In the genomic region with DNA sequence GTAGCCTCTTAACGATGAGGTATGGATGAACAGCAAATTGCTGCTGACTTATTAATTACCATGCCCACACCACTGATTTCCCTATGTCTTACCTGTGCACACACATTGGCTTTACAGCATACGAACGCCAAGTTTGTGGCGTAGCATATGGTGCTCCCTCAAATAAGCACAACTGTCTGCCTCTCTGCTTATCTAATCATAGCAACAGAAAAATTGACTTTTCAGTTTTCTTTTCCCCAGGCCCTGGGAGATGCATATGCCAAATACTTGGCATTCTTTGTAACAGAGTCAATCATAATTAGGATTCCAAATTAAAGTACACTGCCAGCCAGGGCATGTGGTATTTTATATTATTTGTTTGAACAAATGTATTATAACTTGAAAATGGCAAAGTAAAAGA, we compare ENCODE assay signal across 1 cellular context.
TF ChIP-seq lines count a peak whose summit lies in the region.

No MANE protein-coding gene starts in this region.

TF ChIP-seq in H1, 55 proteins besides CTCF, POLR2A, EP300 and RAD21:
- TF ChIP-seq SAP30 (IDR thresholded peaks at IDR 0.05; ENCODE audit: insufficient read depth, insufficient replicate concordance, low read length): no peak
- no peak for TF ChIP-seq KDM4A (IDR thresholded peaks at IDR 0.05; ENCODE audit: low read depth, low read length, severe bottlenecking)
- TF ChIP-seq GTF2F1 (IDR thresholded peaks at IDR 0.05; ENCODE audit: borderline replicate concordance, low read depth, low read length): no peak
- TF ChIP-seq TEAD4 (IDR thresholded peaks at IDR 0.05; ENCODE audit: low read depth, low read length): no peak
- TF ChIP-seq BACH1 (IDR thresholded peaks at IDR 0.05; ENCODE audit: low read length): no peak
- TF ChIP-seq JUND (IDR thresholded peaks at IDR 0.05; ENCODE audit: low read length): no peak
- no peak for TF ChIP-seq EGR1 (IDR thresholded peaks at IDR 0.05; ENCODE audit: borderline replicate concordance, low read depth, low read length)
- TF ChIP-seq ASH2L (IDR thresholded peaks at IDR 0.05; ENCODE audit: low read length): no peak
- TF ChIP-seq ZNF274 (IDR thresholded peaks at IDR 0.05; ENCODE audit: borderline replicate concordance, extremely low read depth, low read length): no peak
- no peak for TF ChIP-seq RXRA (IDR thresholded peaks at IDR 0.05; ENCODE audit: insufficient read depth, low read depth, low read length)
- no peak for TF ChIP-seq SRF (IDR thresholded peaks at IDR 0.05; ENCODE audit: low read depth, low read length)
- TF ChIP-seq FOSL1 (IDR thresholded peaks at IDR 0.05; ENCODE audit: insufficient read depth, low read depth, low read length): no peak
- no peak for TF ChIP-seq RFX5 (IDR thresholded peaks at IDR 0.05; ENCODE audit: borderline replicate concordance, low read depth, low read length)
- TF ChIP-seq SIRT6 (IDR thresholded peaks at IDR 0.05; ENCODE audit: low read length): no peak
- TF ChIP-seq, protein P1, sequence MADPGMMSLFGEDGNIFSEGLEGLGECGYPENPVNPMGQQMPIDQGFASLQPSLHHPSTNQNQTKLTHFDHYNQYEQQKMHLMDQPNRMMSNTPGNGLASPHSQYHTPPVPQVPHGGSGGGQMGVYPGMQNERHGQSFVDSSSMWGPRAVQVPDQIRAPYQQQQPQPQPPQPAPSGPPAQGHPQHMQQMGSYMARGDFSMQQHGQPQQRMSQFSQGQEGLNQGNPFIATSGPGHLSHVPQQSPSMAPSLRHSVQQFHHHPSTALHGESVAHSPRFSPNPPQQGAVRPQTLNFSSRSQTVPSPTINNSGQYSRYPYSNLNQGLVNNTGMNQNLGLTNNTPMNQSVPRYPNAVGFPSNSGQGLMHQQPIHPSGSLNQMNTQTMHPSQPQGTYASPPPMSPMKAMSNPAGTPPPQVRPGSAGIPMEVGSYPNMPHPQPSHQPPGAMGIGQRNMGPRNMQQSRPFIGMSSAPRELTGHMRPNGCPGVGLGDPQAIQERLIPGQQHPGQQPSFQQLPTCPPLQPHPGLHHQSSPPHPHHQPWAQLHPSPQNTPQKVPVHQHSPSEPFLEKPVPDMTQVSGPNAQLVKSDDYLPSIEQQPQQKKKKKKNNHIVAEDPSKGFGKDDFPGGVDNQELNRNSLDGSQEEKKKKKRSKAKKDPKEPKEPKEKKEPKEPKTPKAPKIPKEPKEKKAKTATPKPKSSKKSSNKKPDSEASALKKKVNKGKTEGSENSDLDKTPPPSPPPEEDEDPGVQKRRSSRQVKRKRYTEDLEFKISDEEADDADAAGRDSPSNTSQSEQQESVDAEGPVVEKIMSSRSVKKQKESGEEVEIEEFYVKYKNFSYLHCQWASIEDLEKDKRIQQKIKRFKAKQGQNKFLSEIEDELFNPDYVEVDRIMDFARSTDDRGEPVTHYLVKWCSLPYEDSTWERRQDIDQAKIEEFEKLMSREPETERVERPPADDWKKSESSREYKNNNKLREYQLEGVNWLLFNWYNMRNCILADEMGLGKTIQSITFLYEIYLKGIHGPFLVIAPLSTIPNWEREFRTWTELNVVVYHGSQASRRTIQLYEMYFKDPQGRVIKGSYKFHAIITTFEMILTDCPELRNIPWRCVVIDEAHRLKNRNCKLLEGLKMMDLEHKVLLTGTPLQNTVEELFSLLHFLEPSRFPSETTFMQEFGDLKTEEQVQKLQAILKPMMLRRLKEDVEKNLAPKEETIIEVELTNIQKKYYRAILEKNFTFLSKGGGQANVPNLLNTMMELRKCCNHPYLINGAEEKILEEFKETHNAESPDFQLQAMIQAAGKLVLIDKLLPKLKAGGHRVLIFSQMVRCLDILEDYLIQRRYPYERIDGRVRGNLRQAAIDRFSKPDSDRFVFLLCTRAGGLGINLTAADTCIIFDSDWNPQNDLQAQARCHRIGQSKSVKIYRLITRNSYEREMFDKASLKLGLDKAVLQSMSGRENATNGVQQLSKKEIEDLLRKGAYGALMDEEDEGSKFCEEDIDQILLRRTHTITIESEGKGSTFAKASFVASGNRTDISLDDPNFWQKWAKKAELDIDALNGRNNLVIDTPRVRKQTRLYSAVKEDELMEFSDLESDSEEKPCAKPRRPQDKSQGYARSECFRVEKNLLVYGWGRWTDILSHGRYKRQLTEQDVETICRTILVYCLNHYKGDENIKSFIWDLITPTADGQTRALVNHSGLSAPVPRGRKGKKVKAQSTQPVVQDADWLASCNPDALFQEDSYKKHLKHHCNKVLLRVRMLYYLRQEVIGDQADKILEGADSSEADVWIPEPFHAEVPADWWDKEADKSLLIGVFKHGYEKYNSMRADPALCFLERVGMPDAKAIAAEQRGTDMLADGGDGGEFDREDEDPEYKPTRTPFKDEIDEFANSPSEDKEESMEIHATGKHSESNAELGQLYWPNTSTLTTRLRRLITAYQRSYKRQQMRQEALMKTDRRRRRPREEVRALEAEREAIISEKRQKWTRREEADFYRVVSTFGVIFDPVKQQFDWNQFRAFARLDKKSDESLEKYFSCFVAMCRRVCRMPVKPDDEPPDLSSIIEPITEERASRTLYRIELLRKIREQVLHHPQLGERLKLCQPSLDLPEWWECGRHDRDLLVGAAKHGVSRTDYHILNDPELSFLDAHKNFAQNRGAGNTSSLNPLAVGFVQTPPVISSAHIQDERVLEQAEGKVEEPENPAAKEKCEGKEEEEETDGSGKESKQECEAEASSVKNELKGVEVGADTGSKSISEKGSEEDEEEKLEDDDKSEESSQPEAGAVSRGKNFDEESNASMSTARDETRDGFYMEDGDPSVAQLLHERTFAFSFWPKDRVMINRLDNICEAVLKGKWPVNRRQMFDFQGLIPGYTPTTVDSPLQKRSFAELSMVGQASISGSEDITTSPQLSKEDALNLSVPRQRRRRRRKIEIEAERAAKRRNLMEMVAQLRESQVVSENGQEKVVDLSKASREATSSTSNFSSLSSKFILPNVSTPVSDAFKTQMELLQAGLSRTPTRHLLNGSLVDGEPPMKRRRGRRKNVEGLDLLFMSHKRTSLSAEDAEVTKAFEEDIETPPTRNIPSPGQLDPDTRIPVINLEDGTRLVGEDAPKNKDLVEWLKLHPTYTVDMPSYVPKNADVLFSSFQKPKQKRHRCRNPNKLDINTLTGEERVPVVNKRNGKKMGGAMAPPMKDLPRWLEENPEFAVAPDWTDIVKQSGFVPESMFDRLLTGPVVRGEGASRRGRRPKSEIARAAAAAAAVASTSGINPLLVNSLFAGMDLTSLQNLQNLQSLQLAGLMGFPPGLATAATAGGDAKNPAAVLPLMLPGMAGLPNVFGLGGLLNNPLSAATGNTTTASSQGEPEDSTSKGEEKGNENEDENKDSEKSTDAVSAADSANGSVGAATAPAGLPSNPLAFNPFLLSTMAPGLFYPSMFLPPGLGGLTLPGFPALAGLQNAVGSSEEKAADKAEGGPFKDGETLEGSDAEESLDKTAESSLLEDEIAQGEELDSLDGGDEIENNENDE (IDR thresholded peaks at IDR 0.05; ENCODE audit: insufficient replicate concordance, low read length): no peak
- no peak for TF ChIP-seq YY1 (IDR thresholded peaks at IDR 0.05; ENCODE audit: low read depth, low read length)
- no peak for TF ChIP-seq CBX8 (IDR thresholded peaks at IDR 0.05; ENCODE audit: borderline replicate concordance, low read depth, low read length)
